ENCODE assay signal across 7 cellular contexts in the genomic region with DNA sequence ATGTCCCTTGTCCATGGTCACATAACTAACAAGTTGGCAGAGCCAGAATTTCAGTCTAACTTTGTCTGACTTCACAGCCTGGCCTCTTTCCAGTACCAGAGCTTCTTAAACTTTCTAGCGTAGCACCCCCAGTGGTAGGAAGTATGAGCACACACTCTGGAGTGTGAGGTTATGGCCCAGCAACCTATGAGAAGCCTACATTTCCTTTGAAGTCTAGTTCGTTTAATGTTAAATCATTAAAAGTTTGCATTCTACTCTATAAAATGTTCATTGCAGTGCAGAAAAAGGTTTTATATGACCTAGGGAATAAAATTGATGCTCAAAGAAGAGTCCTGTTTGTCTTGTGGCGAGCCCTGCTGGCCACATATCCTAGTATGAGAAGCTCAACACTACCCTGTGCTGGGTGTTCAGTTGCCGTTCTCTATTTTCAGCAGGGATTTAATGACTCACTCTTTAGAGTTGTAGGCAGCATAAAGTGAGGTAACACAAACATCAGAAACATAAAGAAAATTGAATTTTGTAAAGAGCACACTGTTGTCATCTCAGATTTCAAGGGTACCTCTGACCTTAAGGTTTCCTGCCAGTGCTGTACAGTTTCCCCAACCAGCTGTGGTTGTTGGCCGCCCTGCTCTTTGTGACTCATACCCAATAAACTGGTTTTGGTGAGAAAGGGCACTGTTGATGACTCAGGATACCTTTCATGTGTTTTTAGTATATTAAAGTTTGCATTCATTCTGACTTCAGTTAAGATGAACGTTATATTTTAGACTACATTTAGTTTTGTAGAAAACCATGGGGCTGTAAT. TPM values are rescaled to one million over a fixed set of nuclear protein-coding genes. Genes with fewer than 3 reads are reported as not detected.
DNase-seq lines count a peak whose midpoint lies in the region; ATAC-seq, FAIRE-seq and TF ChIP-seq lines count a peak whose summit lies in the region.

No MANE protein-coding gene starts in this region.

- peak; percentile 91 for TF ChIP-seq CTCF in Loucy (conservative IDR thresholded peaks at IDR 0.05; ENCODE audit: low read length)
- peak; percentile 33 for TF ChIP-seq CTCF in lung (IDR thresholded peaks at IDR 0.05; ENCODE audit: control extremely low read depth, extremely low read depth)

- peaks cover 44% of the 10 kb centered on the region for H3K36me3 Mint-ChIP-seq in central memory CD8-positive, alpha-beta T cell (ENCODE audit: insufficient read depth)

- H3K4me2 ChIP-seq in Loucy (ENCODE audit: low read depth, low read length, poor library complexity, severe bottlenecking): peak overlapping the region; percentile 77

- H3K4me3 ChIP-seq in Loucy (ENCODE audit: low read length, poor library complexity, severe bottlenecking): peak overlapping the region; percentile 70
- no peak overlapping the region for H3K4me3 ChIP-seq in lung

- peak; percentile 51 for FAIRE-seq in GM12892 (lab: Jason Lieb, UNC)

- peaks cover 31% of the 10 kb centered on the region for H3K4me1 Mint-ChIP-seq in central memory CD8-positive, alpha-beta T cell

- H3K9me3 Mint-ChIP-seq in central memory CD8-positive, alpha-beta T cell: no peaks in the 10 kb centered on the region

- H3K27me3 Mint-ChIP-seq in central memory CD8-positive, alpha-beta T cell: no peaks in the 10 kb centered on the region

- H3K36me3 ChIP-seq in Loucy (ENCODE audit: insufficient read depth, low read length): peaks cover 44% of the 10 kb centered on the region
- peaks cover 20 to 21% of the 10 kb centered on the region in 2 donors for H3K36me3 ChIP-seq in lung (ENCODE audit: control insufficient read depth in 2 of 2, insufficient read depth in 2 of 2, low read length in 2 of 2)

- ATAC-seq in activated CD4-positive, CD25-positive, alpha-beta regulatory T cell treated with anti-CD3 and anti-CD28 coated beads, Interleukin-2, amount 50 U/mL, for 24 hours: peak; percentile 96 to 97
- ATAC-seq in central memory CD8-positive, alpha-beta T cell (replicated peaks; ENCODE audit: extremely low read depth, poor library complexity, severe bottlenecking): peak; percentile 97
- peak; percentile 76 for ATAC-seq in lung (ENCODE audit: insufficient read depth, low FRiP score)

- H3K9me3 ChIP-seq in Loucy (ENCODE audit: insufficient read depth, low read depth, low read length) (no peaks in the 10 kb centered on the region), lung (ENCODE audit: control insufficient read depth in 2 of 2, insufficient read depth in 1 of 2, low read length in 1 of 2) (no peaks in the 10 kb centered on the region)

- H3K79me2 ChIP-seq in Loucy (ENCODE audit: insufficient read depth, low read length): peaks cover 13% of the 10 kb centered on the region; the same call in 1 of the 2 replicates

- H4K20me1 ChIP-seq in Loucy (ENCODE audit: insufficient read depth, low read length, poor library complexity, severe bottlenecking): no peaks in the 10 kb centered on the region

- peak overlapping the region; percentile 82 for H3K27ac Mint-ChIP-seq in central memory CD8-positive, alpha-beta T cell (ENCODE audit: low read depth)

- no peaks in the 10 kb centered on the region for H3K9me2 ChIP-seq in Loucy (replicated peaks; ENCODE audit: low read depth, low read length)

- H3K9ac ChIP-seq in Loucy (ENCODE audit: low read depth, low read length, poor library complexity, severe bottlenecking): peak overlapping the region; percentile 78

- H3K27me3 ChIP-seq in Loucy (ENCODE audit: insufficient read depth, low read length, poor library complexity, severe bottlenecking) (no peaks in the 10 kb centered on the region), lung (ENCODE audit: control insufficient read depth, insufficient read depth) (no peaks in the 10 kb centered on the region)

- no peak overlapping the region for H3K27ac ChIP-seq in lung (ENCODE audit: low read depth in 1 of 2, low read length in 1 of 2)

- peaks cover 30% of the 10 kb centered on the region for H3F3A ChIP-seq in Loucy (ENCODE audit: low read depth)

- H3K4me1 ChIP-seq in Loucy (ENCODE audit: insufficient read depth, low read length, poor library complexity, severe bottlenecking) (peaks cover 44% of the 10 kb centered on the region), lung (ENCODE audit: control insufficient read depth in 2 of 2, insufficient read depth in 2 of 2, low read length in 2 of 2) (peaks cover 0 to 6% of the 10 kb centered on the region in 2 donors)

- H3K4me3 Mint-ChIP-seq in central memory CD8-positive, alpha-beta T cell: peak overlapping the region; percentile 21

- peak overlapping the region; percentile 15; the same call in 1 of the 2 replicates for H2AFZ ChIP-seq in Loucy (ENCODE audit: low read length)

- WGBS in lung, 2 donors: 71 to 86% methylated on average over 6 of the region's 6 CpGs

- no peak for TF ChIP-seq POLR2A in GM12892 (IDR thresholded peaks at IDR 0.05; ENCODE audit: low read depth, low read length)

- DNase-seq in GM12892 (ENCODE audit: insufficient read length): peak; percentile 27
- peak; percentile 99 for DNase-seq in HCEC 1CT
- peak; percentile 29 to 55 for DNase-seq in central memory CD8-positive, alpha-beta T cell (ENCODE audit: low spot score in 2 of 2)
- peak; percentile 51 for DNase-seq in lung (ENCODE audit: low spot score)
- DNase-seq in stimulated activated CD8-positive, alpha-beta memory T cell treated with anti-CD3 and anti-CD28 coated beads, Interleukin-2, amount 100 ng/mL, for 48 hours (ENCODE audit: low read depth in 2 of 2): peak; percentile 42 to 57

RNA-seq across cellular contexts. Expression of a gene that starts 14.3 kb away (rescaled TPM):
- 67.8 TPM for polyA plus RNA-seq in GM12892 (2012; ENCODE audit: missing spikeins)
- total RNA-seq in lung: 10 to 100 TPM; 37.2 to 46.2 TPM
- 10 to 100 TPM; 20.0 to 28.0 TPM for polyA plus RNA-seq in lung

Comparison
In these comparisons a context has a peak if more than half of its experiments do, and no peak if none do; other contexts are left out.
1. DNase-seq: peak in every context shown above with its lines; median percentile 99 in HCEC 1CT; 51 in lung; 50 in stimulated activated CD8-positive, alpha-beta memory T cell treated with anti-CD3 and anti-CD28 coated beads, Interleukin-2, amount 100 ng/mL, for 48 hours; 42 in central memory CD8-positive, alpha-beta T cell; 27 in GM12892.